21 cellular contexts compared by ENCODE assay signal in genomic region chr2:62745891-62746481, GRCh38. TPM values are rescaled to one million over a fixed set of nuclear protein-coding genes. Genes with fewer than 3 reads are reported as not detected.
DNase-seq lines count a peak whose midpoint lies in the region; ATAC-seq, FAIRE-seq and TF ChIP-seq lines count a peak whose summit lies in the region.
"Had no signal": no experiment of that assay in that cellular context is flagged by ENCODE, and none has a peak within 500 bp of the region (broad histone marks: within the 10 kb centered on the region; RNA-seq: fewer than 3 reads in every experiment).

No MANE protein-coding gene starts in this region.

- no peak for DNase-seq in A549 (ENCODE audit: low read depth in 1 of 2, low spot score in 1 of 2)
- DNase-seq in H54 (ENCODE audit: insufficient read length, low spot score): no peak
- DNase-seq in keratinocyte (ENCODE audit: low read depth, low spot score): no peak
- no peak for DNase-seq in right lobe of liver
- DNase-seq in stimulated activated effector memory CD8-positive, alpha-beta T cell treated with anti-CD3 and anti-CD28 coated beads, Interleukin-12 subunit alpha, Interleukin-12 subunit beta, amount 100 ng/mL, for 72 hours (ENCODE audit: low spot score in 2 of 2): no peak
- DNase-seq in activated CD4-positive, CD25-positive, alpha-beta regulatory T cell (lab: John Stamatoyannopoulos, UW): no peak
- DNase-seq in spleen: no peak
- no peak for DNase-seq in hepatocyte (ENCODE audit: low spot score)
- DNase-seq: ACHN; AML-193; Caco-2; CD4-positive, alpha-beta T cell; GOT3; H9; IMR-90; KBM-7 had no signal

- H3K9me3 ChIP-seq in A549: no peaks in the 10 kb centered on the region
- no peaks in the 10 kb centered on the region for H3K9me3 ChIP-seq in keratinocyte (ENCODE audit: control insufficient read depth, low read depth, low read length)
- no peaks in the 10 kb centered on the region for H3K9me3 ChIP-seq in right lobe of liver
- peaks cover 0 to 9% (median 0%) of the 10 kb centered on the region in 8 donors for H3K9me3 ChIP-seq in spleen
- peaks cover 3% of the 10 kb centered on the region for H3K9me3 ChIP-seq in hepatocyte (ENCODE audit: low read depth)
- H3K9me3 ChIP-seq: Caco-2 had no signal

- TF ChIP-seq POLR2A in A549 (IDR thresholded peaks at IDR 0.05; ENCODE audit: low read length): no peak
- no peak for TF ChIP-seq POLR2A in H54 (IDR thresholded peaks at IDR 0.05; ENCODE audit: low read depth, low read length)
- no peak for TF ChIP-seq POLR2A in right lobe of liver (IDR thresholded peaks at IDR 0.05)
- TF ChIP-seq POLR2A in spleen (IDR thresholded peaks at IDR 0.05): no peak

- H3K4me3 Mint-ChIP-seq in stimulated activated effector memory CD8-positive, alpha-beta T cell treated with anti-CD3 and anti-CD28 coated beads, Interleukin-12 subunit alpha, Interleukin-12 subunit beta, amount 100 ng/mL, for 72 hours: no peak overlapping the region
- H3K4me3 Mint-ChIP-seq: CD4-positive, alpha-beta T cell; H9 had no signal

- no peaks in the 10 kb centered on the region for H3K9me2 ChIP-seq in hepatocyte (replicated peaks; ENCODE audit: insufficient read depth)

- no peak for TF ChIP-seq RAD21 in A549 (conservative IDR thresholded peaks at IDR 0.05 in 1 of 2, IDR thresholded peaks at IDR 0.05 in 1 of 2)

- H3K27ac Mint-ChIP-seq in stimulated activated effector memory CD8-positive, alpha-beta T cell treated with anti-CD3 and anti-CD28 coated beads, Interleukin-12 subunit alpha, Interleukin-12 subunit beta, amount 100 ng/mL, for 72 hours: no peak overlapping the region
- H3K27ac Mint-ChIP-seq: CD4-positive, alpha-beta T cell had no signal

- no peak overlapping the region for H3K27ac ChIP-seq in A549
- H3K27ac ChIP-seq in keratinocyte (ENCODE audit: control insufficient read depth, insufficient read depth, low read length): no peak overlapping the region
- no peak overlapping the region for H3K27ac ChIP-seq in right lobe of liver
- H3K27ac ChIP-seq in spleen: no peak overlapping the region
- H3K27ac ChIP-seq in hepatocyte: no peak overlapping the region
- H3K27ac ChIP-seq: C4-2B, HL-60 had no signal

- no peak overlapping the region for H3K9ac ChIP-seq in keratinocyte (ENCODE audit: control insufficient read depth, extremely low read depth, insufficient read depth, low read length)

- no peak overlapping the region for H3K4me3 ChIP-seq in A549
- H3K4me3 ChIP-seq in keratinocyte (ENCODE audit: control insufficient read depth in 2 of 3, extremely low read depth in 1 of 3, insufficient read depth in 2 of 3, low read depth in 1 of 3, low read length in 3 of 3): no peak overlapping the region
- no peak overlapping the region for H3K4me3 ChIP-seq in right lobe of liver
- no peak overlapping the region for H3K4me3 ChIP-seq in spleen
- no peak overlapping the region for H3K4me3 ChIP-seq in hepatocyte

- H3K36me3 Mint-ChIP-seq in stimulated activated effector memory CD8-positive, alpha-beta T cell treated with anti-CD3 and anti-CD28 coated beads, Interleukin-12 subunit alpha, Interleukin-12 subunit beta, amount 100 ng/mL, for 72 hours: no peaks in the 10 kb centered on the region

- WGBS in A549 (ENCODE audit: missing lambda C conversion rate): 84% methylated on average over 5 of the region's 5 CpGs
- 67% methylated on average over 5 of the region's 5 CpGs for WGBS in right lobe of liver (ENCODE audit: insufficient coverage, low coverage, low lambda C conversion rate, missing lambda C conversion rate)
- 88 to 95% (median 94%) methylated on average over 5 of the region's 5 CpGs for WGBS in spleen, 5 donors
- 91% methylated on average over 5 of the region's 5 CpGs for WGBS in hepatocyte (ENCODE audit: low lambda C conversion rate, missing lambda C conversion rate)

- peaks cover 3% of the 10 kb centered on the region for H4K20me1 ChIP-seq in keratinocyte (ENCODE audit: control insufficient read depth, extremely low read depth, insufficient read depth, low read length)
- no peaks in the 10 kb centered on the region for H4K20me1 ChIP-seq in hepatocyte (ENCODE audit: insufficient read depth, poor library complexity, severe bottlenecking)

- H3K36me3 ChIP-seq in keratinocyte (ENCODE audit: control insufficient read depth in 2 of 2, extremely low read depth in 1 of 2, insufficient read depth in 2 of 2, low read length in 2 of 2) (peaks cover 0 to 1% of the 10 kb centered on the region in 2 experiments), right lobe of liver (no peaks in the 10 kb centered on the region), spleen (peaks cover 0 to 9% (median 0%) of the 10 kb centered on the region in 6 donors), hepatocyte (replicated peaks; ENCODE audit: insufficient read depth, low read depth) (no peaks in the 10 kb centered on the region)

- CTCF ChIA-PET in A549 (lab: Yijun Ruan, JAX): interaction anchor here (1.3 kb wide), 1 partner anchor 289 kb away, joined by 8 read pairs; no protein-coding TSS in a partner anchor

- ATAC-seq in A549 (no peak), right lobe of liver (peak; percentile 39 to 62 (median 51))
- no peak for ATAC-seq in stimulated activated effector memory CD8-positive, alpha-beta T cell treated with anti-CD3 and anti-CD28 coated beads, Interleukin-12 subunit alpha, Interleukin-12 subunit beta, amount 100 ng/mL, for 72 hours

- H3K9me1 ChIP-seq in keratinocyte (ENCODE audit: control insufficient read depth, extremely low read depth, insufficient read depth, low read length): no peaks in the 10 kb centered on the region

- H3K79me2 ChIP-seq in keratinocyte (ENCODE audit: control insufficient read depth, insufficient read depth, low read length): peaks cover 72% of the 10 kb centered on the region
- peaks cover 68% of the 10 kb centered on the region for H3K79me2 ChIP-seq in hepatocyte

- H3K9me3 Mint-ChIP-seq in stimulated activated effector memory CD8-positive, alpha-beta T cell treated with anti-CD3 and anti-CD28 coated beads, Interleukin-12 subunit alpha, Interleukin-12 subunit beta, amount 100 ng/mL, for 72 hours: no peaks in the 10 kb centered on the region

- peaks cover 66% of the 10 kb centered on the region for H3K4me1 ChIP-seq in A549
- peaks cover 6% of the 10 kb centered on the region for H3K4me1 ChIP-seq in keratinocyte (ENCODE audit: control insufficient read depth, extremely low read depth, insufficient read depth, low read length)
- H3K4me1 ChIP-seq in right lobe of liver: peaks cover 0 to 49% (median 10%) of the 10 kb centered on the region in 4 donors
- H3K4me1 ChIP-seq in spleen: peaks cover 0 to 3% (median 0%) of the 10 kb centered on the region in 6 donors
- no peaks in the 10 kb centered on the region for H3K4me1 ChIP-seq in hepatocyte (ENCODE audit: insufficient read depth)

- H2AFZ ChIP-seq in keratinocyte (ENCODE audit: control insufficient read depth, low read length) (no peak overlapping the region), hepatocyte (no peak overlapping the region)

- no peak for TF ChIP-seq EP300 in A549 (IDR thresholded peaks at IDR 0.05)

- POLR2A ChIA-PET in A549 (lab: Yijun Ruan, JAX): interaction anchor here (0.6 kb wide), 1 partner anchor 288 kb away, joined by 3 read pairs; no protein-coding TSS in a partner anchor

- intact Hi-C loops in right lobe of liver (cut with DNase I) (no loop called here), spleen (cut with DNase I; ENCODE audit: low total_unique reads) (no loop called here)

- dilution Hi-C loops in keratinocyte (cut with MboI; ENCODE audit: extremely low pct_ligation_motif_present, low sequenced_read_pairs): no loop called here

- H3K27me3 ChIP-seq in keratinocyte (ENCODE audit: control insufficient read depth, extremely low read depth, insufficient read depth, low read length) (no peaks in the 10 kb centered on the region), right lobe of liver (no peaks in the 10 kb centered on the region), spleen (replicated peaks in 1 of 7) (no peaks in the 10 kb centered on the region), hepatocyte (no peaks in the 10 kb centered on the region)

- peaks cover 7% of the 10 kb centered on the region for H3K4me1 Mint-ChIP-seq in stimulated activated effector memory CD8-positive, alpha-beta T cell treated with anti-CD3 and anti-CD28 coated beads, Interleukin-12 subunit alpha, Interleukin-12 subunit beta, amount 100 ng/mL, for 72 hours

- no peak for TF ChIP-seq CTCF in A549 (IDR thresholded peaks at IDR 0.05)
- no peak for TF ChIP-seq CTCF in keratinocyte (optimal IDR thresholded peaks at IDR 0.05 in 1 of 3, IDR thresholded peaks at IDR 0.05 in 1 of 3, conservative IDR thresholded peaks at IDR 0.05 in 1 of 3; ENCODE audit: extremely low read depth in 1 of 3, insufficient read depth in 2 of 3, low read length in 3 of 3)
- TF ChIP-seq CTCF in right lobe of liver (IDR thresholded peaks at IDR 0.05): no peak
- no peak for TF ChIP-seq CTCF in spleen (IDR thresholded peaks at IDR 0.05 in 8 of 11, conservative IDR thresholded peaks at IDR 0.05 in 3 of 11)
- TF ChIP-seq CTCF in hepatocyte (IDR thresholded peaks at IDR 0.05; ENCODE audit: poor library complexity): no peak

- peak overlapping the region; percentile 32 for H3K4me2 ChIP-seq in A549
- H3K4me2 ChIP-seq in keratinocyte (ENCODE audit: control insufficient read depth, extremely low read depth, insufficient read depth, low read depth, low read length): no peak overlapping the region
- H3K4me2 ChIP-seq in hepatocyte: no peak overlapping the region

- FAIRE-seq in A549 (lab: Jason Lieb, UNC) (no peak), H54 (lab: Jason Lieb, UNC) (peak; percentile 58), keratinocyte (lab: Jason Lieb, UNC) (peak; percentile 5)
- FAIRE-seq: D721Med, G401.6, GM12891 had no signal

TF ChIP-seq in A549, 52 proteins besides CTCF, POLR2A, EP300 and RAD21 (continues in another document):
- no peak for TF ChIP-seq EHF (CRISPR knock-in tag; IDR thresholded peaks at IDR 0.05)

RNA-seq across cellular contexts. Expression of gene EHBP1, which starts 40.5 kb away (rescaled TPM):
- 145 and 204 TPM in 2 replicates for polyA plus RNA-seq in A549 (2011; rRNA removed)
- polyA plus RNA-seq in A549 (2012; cell fraction: cytosol; rRNA removed): 27.9 and 34.9 TPM in 2 replicates
- polyA plus RNA-seq in A549 (2012; cell fraction: nucleus; rRNA removed): 23.7 and 39.5 TPM in 2 replicates
- polyA plus RNA-seq in A549 (2017; fragmentation: RNase III; extraction: RNeasy Plus Mini Kit Qiagen cat#74134 plus additional on column Dnase treatment): 62.4 to 76.9 TPM (median 65.7 TPM) in 3 replicates
- 153 and 167 TPM in 2 replicates for polyA minus RNA-seq in A549 (2011; rRNA and poly(A)+ RNA removed)
- 42.3 to 78.5 TPM (median 59.0 TPM) in 3 replicates for polyA plus RNA-seq in keratinocyte
- 180 TPM for polyA plus RNA-seq in keratinocyte (2011; ENCODE audit: low read depth)
- polyA plus RNA-seq in keratinocyte (2011; cell fraction: cytosol; rRNA removed): 49.0 and 54.3 TPM in 2 replicates
- polyA plus RNA-seq in keratinocyte (2011; cell fraction: nucleus; rRNA removed): 57.0 and 83.0 TPM in 2 replicates
- 44.0 and 55.0 TPM in 2 replicates for polyA plus RNA-seq in keratinocyte (2012; ENCODE audit: low replicate concordance)
- 25.4 to 122 TPM (median 60.8 TPM) in 3 replicates for polyA minus RNA-seq in keratinocyte
- polyA minus RNA-seq in keratinocyte (2011; cell fraction: cytosol; rRNA and poly(A)+ RNA removed): 55.1 TPM
- 74.2 and 175 TPM in 2 replicates for polyA minus RNA-seq in keratinocyte (2011; cell fraction: nucleus; rRNA and poly(A)+ RNA removed)
- 10 to 100 TPM; 40.4 to 66.6 (median 46.3) TPM for total RNA-seq in right lobe of liver
- 10 to 100 TPM; 23.6 to 44.2 (median 34.2) TPM for total RNA-seq in spleen
- polyA plus RNA-seq in spleen: 1 to 10 TPM; 5.0 to 8.3 (median 5.3) TPM
- total RNA-seq in hepatocyte: 34.6 and 44.0 TPM in 2 replicates
- polyA plus RNA-seq in hepatocyte: 11.4 TPM in 2 replicates

Comparison
In these comparisons a context has a peak if more than half of its experiments do, and no peak if none do; other contexts are left out.
1. ATAC-seq: peak in right lobe of liver (4 of 4); none in A549 (0 of 2) and stimulated activated effector memory CD8-positive, alpha-beta T cell treated with anti-CD3 and anti-CD28 coated beads, Interleukin-12 subunit alpha, Interleukin-12 subunit beta, amount 100 ng/mL, for 72 hours (single experiment).